ENCODE assay signal across 8 cellular contexts in the genomic region with DNA sequence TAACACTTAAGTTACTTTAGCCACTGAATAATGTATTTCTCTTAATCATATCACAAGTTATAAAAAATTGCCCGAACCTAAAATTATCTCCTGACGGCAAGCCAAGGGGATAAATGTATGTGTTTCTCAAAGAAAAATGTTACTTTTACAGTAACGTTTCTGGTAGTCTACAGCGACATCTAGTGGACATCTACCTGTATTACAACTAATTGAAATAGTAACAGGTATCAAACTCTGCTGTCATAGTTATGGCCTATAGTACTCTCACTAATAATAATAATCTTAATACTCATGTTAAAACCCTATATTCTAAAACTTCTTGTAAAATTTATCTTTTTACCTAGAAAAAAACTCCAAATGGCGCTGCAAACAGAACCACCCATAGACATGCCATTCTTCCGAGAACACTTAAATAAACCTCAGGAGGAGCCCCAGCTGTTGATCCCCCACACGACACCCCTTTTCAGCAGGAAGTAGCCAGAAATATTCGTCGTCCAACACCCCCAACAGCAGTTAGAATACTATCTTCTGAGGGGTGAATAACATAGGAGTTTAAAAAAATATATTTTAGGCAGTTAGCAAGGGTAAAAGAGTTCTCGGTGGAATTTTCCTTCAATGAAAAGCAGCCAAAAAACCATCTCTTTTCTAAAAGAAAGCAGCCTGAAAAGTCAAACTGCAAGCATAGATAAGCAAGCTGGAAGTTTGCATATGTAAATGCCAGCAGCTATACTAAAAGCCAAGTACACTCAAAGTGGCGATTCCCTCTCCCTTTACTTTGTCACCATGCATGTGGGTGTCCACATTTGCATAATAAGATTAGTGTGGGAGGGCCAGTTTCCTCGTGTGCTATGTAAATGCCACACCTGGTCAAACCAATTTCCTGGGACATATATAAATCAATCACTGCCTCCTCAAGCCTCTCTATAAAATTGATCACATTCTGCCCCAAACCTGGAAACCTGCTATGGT. TPM values are rescaled to one million over a fixed set of nuclear protein-coding genes. Genes with fewer than 3 reads are reported as not detected.
DNase-seq lines count a peak whose midpoint lies in the region; ATAC-seq and TF ChIP-seq lines count a peak whose summit lies in the region.

No MANE protein-coding gene starts in this region.

- H3K36me3 ChIP-seq in ascending aorta = no peaks in the 10 kb centered on the region

- no peaks in the 10 kb centered on the region for H3K9me3 ChIP-seq in ascending aorta

- H3K27me3 ChIP-seq in ascending aorta = no peaks in the 10 kb centered on the region

- peak; percentile 1 for DNase-seq in EL
- no peak for DNase-seq in ascending aorta (ENCODE audit: low spot score in 2 of 2)
- no peak for DNase-seq in mesothelial cell of epicardium (ENCODE audit: low spot score in 2 of 2, unreplicated experiment in 2 of 2)
- DNase-seq in NCI-H748 (lab: John Stamatoyannopoulos, UW; ENCODE audit: unreplicated experiment) = no peak
- no peak for DNase-seq in MV-4-11 (lab: John Stamatoyannopoulos, UW)
- DNase-seq in activated naive CD8-positive, alpha-beta T cell treated with anti-CD3 and anti-CD28 coated beads, Interleukin-2, amount 50 U/mL, for 24 hours = no peak

- no peaks in the 10 kb centered on the region for H3K36me3 Mint-ChIP-seq in mesothelial cell of epicardium
- H3K36me3 Mint-ChIP-seq in activated naive CD8-positive, alpha-beta T cell treated with anti-CD3 and anti-CD28 coated beads, Interleukin-2, amount 50 U/mL, for 24 hours (ENCODE audit: low read depth) = no peaks in the 10 kb centered on the region

- intact Hi-C loops in ascending aorta (cut with DNase I) = no loop called here

- ATAC-seq in HG02759 (IDR thresholded peaks at IDR 0.05; ENCODE audit: unreplicated experiment) = peak; percentile 98
- no peak for ATAC-seq in HG03571 (IDR thresholded peaks at IDR 0.05; ENCODE audit: unreplicated experiment)
- ATAC-seq in activated naive CD8-positive, alpha-beta T cell treated with anti-CD3 and anti-CD28 coated beads, Interleukin-2, amount 50 U/mL, for 24 hours = no peak

- no peaks in the 10 kb centered on the region for H3K4me1 Mint-ChIP-seq in mesothelial cell of epicardium
- H3K4me1 Mint-ChIP-seq in activated naive CD8-positive, alpha-beta T cell treated with anti-CD3 and anti-CD28 coated beads, Interleukin-2, amount 50 U/mL, for 24 hours = peaks cover 3% of the 10 kb centered on the region

- peaks cover 69% of the 10 kb centered on the region for H3K9me3 Mint-ChIP-seq in mesothelial cell of epicardium
- peaks cover 9% of the 10 kb centered on the region for H3K9me3 Mint-ChIP-seq in activated naive CD8-positive, alpha-beta T cell treated with anti-CD3 and anti-CD28 coated beads, Interleukin-2, amount 50 U/mL, for 24 hours

- TF ChIP-seq CTCF in ascending aorta (IDR thresholded peaks at IDR 0.05) (peak; percentile 40 to 80 (median 68)), mesothelial cell of epicardium (IDR thresholded peaks at IDR 0.05; ENCODE audit: unreplicated experiment) (peak; percentile 60)

- no peak overlapping the region for H3K27ac ChIP-seq in ascending aorta

- H3K4me1 ChIP-seq in ascending aorta = peaks cover 0 to 3% of the 10 kb centered on the region in 2 donors

- no peak overlapping the region for H3K27ac Mint-ChIP-seq in mesothelial cell of epicardium
- H3K27ac Mint-ChIP-seq in activated naive CD8-positive, alpha-beta T cell treated with anti-CD3 and anti-CD28 coated beads, Interleukin-2, amount 50 U/mL, for 24 hours = no peak overlapping the region

- no peak overlapping the region for H3K4me3 ChIP-seq in ascending aorta

- no peak overlapping the region for H3K4me3 Mint-ChIP-seq in mesothelial cell of epicardium
- H3K4me3 Mint-ChIP-seq in activated naive CD8-positive, alpha-beta T cell treated with anti-CD3 and anti-CD28 coated beads, Interleukin-2, amount 50 U/mL, for 24 hours = no peak overlapping the region

- H3K27me3 Mint-ChIP-seq in mesothelial cell of epicardium (ENCODE audit: low read depth) = no peaks in the 10 kb centered on the region
- H3K27me3 Mint-ChIP-seq in activated naive CD8-positive, alpha-beta T cell treated with anti-CD3 and anti-CD28 coated beads, Interleukin-2, amount 50 U/mL, for 24 hours = no peaks in the 10 kb centered on the region

RNA-seq across cellular contexts. Expression of a gene that starts 40.5 kb away (rescaled TPM):
- total RNA-seq in ascending aorta (0.85 TPM), mesothelial cell of epicardium (9.9 to 11.7 TPM (median 10.3 TPM) in 3 replicates)
